ENCODE assay signal across 2 cellular contexts in genomic region chr1:109917429-109918076, GRCh38.
TF ChIP-seq lines count a peak whose summit lies in the region.

No MANE protein-coding gene starts in this region.

TF ChIP-seq in HEK293, 187 proteins besides CTCF, POLR2A, EP300 and RAD21:
- TF ChIP-seq ZNF341 (tag by site-specific recombination; IDR thresholded peaks at IDR 0.05; ENCODE audit: low read depth), result no peak
- TF ChIP-seq ZNF114 (tag by site-specific recombination; IDR thresholded peaks at IDR 0.05), result no peak
- TF ChIP-seq ELK4 (IDR thresholded peaks at IDR 0.05; ENCODE audit: borderline replicate concordance, low read depth, low read length), result no peak
- TF ChIP-seq ZIC2 (tag by site-specific recombination; IDR thresholded peaks at IDR 0.05), result peak; percentile 56

TF ChIP-seq in K562, 482 proteins besides CTCF, POLR2A, EP300 and RAD21:
- no peak for TF ChIP-seq ZNF384 (IDR thresholded peaks at IDR 0.05; ENCODE audit: low read depth, low read length)
- TF ChIP-seq MTA1 (IDR thresholded peaks at IDR 0.05; ENCODE audit: borderline replicate concordance), result no peak
- TF ChIP-seq, protein P1, sequence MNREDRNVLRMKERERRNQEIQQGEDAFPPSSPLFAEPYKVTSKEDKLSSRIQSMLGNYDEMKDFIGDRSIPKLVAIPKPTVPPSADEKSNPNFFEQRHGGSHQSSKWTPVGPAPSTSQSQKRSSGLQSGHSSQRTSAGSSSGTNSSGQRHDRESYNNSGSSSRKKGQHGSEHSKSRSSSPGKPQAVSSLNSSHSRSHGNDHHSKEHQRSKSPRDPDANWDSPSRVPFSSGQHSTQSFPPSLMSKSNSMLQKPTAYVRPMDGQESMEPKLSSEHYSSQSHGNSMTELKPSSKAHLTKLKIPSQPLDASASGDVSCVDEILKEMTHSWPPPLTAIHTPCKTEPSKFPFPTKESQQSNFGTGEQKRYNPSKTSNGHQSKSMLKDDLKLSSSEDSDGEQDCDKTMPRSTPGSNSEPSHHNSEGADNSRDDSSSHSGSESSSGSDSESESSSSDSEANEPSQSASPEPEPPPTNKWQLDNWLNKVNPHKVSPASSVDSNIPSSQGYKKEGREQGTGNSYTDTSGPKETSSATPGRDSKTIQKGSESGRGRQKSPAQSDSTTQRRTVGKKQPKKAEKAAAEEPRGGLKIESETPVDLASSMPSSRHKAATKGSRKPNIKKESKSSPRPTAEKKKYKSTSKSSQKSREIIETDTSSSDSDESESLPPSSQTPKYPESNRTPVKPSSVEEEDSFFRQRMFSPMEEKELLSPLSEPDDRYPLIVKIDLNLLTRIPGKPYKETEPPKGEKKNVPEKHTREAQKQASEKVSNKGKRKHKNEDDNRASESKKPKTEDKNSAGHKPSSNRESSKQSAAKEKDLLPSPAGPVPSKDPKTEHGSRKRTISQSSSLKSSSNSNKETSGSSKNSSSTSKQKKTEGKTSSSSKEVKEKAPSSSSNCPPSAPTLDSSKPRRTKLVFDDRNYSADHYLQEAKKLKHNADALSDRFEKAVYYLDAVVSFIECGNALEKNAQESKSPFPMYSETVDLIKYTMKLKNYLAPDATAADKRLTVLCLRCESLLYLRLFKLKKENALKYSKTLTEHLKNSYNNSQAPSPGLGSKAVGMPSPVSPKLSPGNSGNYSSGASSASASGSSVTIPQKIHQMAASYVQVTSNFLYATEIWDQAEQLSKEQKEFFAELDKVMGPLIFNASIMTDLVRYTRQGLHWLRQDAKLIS (CRISPR knock-in tag; IDR thresholded peaks at IDR 0.05), result no peak
- TF ChIP-seq, protein P2, sequence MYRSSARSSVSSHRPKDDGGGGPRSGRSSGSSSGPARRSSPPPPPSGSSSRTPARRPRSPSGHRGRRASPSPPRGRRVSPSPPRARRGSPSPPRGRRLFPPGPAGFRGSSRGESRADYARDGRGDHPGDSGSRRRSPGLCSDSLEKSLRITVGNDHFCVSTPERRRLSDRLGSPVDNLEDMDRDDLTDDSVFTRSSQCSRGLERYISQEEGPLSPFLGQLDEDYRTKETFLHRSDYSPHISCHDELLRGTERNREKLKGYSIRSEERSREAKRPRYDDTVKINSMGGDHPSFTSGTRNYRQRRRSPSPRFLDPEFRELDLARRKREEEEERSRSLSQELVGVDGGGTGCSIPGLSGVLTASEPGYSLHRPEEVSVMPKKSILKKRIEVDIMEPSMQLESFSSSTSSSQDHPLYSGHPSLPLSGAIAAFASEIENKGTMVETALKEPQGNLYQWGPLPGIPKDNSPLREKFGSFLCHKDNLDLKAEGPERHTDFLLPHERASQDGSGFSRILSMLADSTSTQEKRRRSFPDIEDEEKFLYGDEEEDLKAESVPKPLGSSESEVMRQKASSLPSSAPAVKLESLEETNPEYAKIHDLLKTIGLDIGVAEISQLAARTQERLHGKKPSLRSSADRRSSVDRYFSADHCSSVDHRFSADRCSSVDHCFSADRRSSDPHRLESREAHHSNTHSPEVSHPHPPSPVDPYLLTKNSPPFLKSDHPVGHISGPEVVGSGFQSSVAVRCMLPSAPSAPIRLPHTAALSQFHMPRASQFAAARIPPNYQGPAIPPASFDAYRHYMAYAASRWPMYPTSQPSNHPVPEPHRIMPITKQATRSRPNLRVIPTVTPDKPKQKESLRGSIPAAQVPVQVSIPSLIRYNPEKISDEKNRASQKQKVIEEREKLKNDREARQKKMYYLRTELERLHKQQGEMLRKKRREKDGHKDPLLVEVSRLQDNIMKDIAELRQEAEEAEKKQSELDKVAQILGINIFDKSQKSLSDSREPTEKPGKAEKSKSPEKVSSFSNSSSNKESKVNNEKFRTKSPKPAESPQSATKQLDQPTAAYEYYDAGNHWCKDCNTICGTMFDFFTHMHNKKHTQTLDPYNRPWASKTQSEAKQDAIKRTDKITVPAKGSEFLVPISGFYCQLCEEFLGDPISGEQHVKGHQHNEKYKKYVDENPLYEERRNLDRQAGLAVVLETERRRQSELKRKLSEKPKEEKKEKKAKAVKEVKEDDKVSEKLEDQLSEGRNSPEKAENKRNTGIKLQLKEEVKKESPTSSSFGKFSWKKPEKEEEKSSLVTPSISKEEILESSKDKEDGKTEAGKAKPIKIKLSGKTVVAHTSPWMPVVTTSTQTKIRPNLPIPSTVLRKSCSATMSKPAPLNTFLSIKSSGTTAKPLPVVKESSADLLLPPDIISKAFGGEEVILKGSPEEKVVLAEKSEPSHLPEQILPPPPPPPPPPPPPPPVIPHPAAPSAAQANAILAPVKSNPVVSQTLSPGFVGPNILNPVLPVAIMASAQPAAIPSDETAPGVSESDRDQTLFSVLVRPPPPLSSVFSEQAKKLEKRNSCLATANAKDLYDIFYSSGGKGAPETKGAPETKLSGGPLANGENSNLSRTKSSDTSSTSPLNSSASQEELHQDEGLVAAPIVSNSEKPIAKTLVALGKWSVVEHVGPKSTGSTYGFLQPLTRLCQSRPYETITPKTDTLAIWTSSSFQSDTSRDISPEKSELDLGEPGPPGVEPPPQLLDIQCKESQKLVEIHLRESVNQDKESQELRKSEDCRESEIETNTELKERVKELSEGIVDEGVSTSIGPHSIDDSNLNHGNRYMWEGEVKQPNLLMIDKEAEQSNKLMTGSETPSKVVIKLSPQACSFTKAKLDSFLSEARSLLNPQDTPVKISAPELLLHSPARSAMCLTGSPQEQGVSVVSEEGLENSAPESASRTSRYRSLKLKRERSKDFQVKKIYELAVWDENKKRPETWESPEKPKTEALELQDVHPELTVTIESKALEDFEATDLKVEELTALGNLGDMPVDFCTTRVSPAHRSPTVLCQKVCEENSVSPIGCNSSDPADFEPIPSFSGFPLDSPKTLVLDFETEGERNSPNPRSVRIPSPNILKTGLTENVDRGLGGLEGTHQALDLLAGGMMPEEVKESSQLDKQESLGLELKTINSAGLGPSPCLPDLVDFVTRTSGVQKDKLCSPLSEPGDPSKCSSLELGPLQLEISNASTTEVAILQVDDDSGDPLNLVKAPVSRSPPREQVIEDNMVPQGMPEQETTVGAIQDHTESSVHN (IDR thresholded peaks at IDR 0.05; ENCODE audit: borderline replicate concordance in 1 of 2, low read depth in 1 of 2), result no peak
- TF ChIP-seq GTF2B (IDR thresholded peaks at IDR 0.05; ENCODE audit: extremely low read depth, insufficient read length), result no peak
- no peak for TF ChIP-seq ZFP36 (IDR thresholded peaks at IDR 0.05; ENCODE audit: low read depth, low read length, partially characterized antibody)
- TF ChIP-seq ZNF75A (CRISPR knock-in tag; IDR thresholded peaks at IDR 0.05), result 0 out of 2 replicates have a peak, but pooled peaks have one; percentile 3
- no peak for TF ChIP-seq PTTG1 (tag; IDR thresholded peaks at IDR 0.05; ENCODE audit: low read depth)
- 0 out of 2 replicates have a peak, but pooled peaks have one; percentile 30 for TF ChIP-seq SPI1 (IDR thresholded peaks at IDR 0.05; ENCODE audit: borderline replicate concordance, low read depth, low read length)
- TF ChIP-seq ZNF347 (CRISPR knock-in tag; IDR thresholded peaks at IDR 0.05; ENCODE audit: low read depth), result no peak
- no peak for TF ChIP-seq KDM5B (IDR thresholded peaks at IDR 0.05; ENCODE audit: insufficient replicate concordance, low read depth, low read length)
- TF ChIP-seq RBFOX2 (IDR thresholded peaks at IDR 0.05; ENCODE audit: low read depth, low read length), result no peak
- no peak for TF ChIP-seq NR2F6 (CRISPR knock-in tag; IDR thresholded peaks at IDR 0.05)
- TF ChIP-seq ZNF583 (CRISPR knock-in tag; IDR thresholded peaks at IDR 0.05), result no peak
- no peak for TF ChIP-seq FOXA3 (CRISPR knock-in tag; conservative IDR thresholded peaks at IDR 0.05 in 1 of 2, IDR thresholded peaks at IDR 0.05 in 1 of 2)
- TF ChIP-seq ARNT (IDR thresholded peaks at IDR 0.05), result no peak
- TF ChIP-seq GABPA (tag; conservative IDR thresholded peaks at IDR 0.05; ENCODE audit: low read depth), result no peak
- TF ChIP-seq ZNF76 (CRISPR knock-in tag; IDR thresholded peaks at IDR 0.05; ENCODE audit: borderline replicate concordance), result no peak
- TF ChIP-seq CHCHD3 (CRISPR knock-in tag; IDR thresholded peaks at IDR 0.05), result no peak
- 0 out of 4 replicates have a peak, but pooled peaks of 1 of the 2 experiments have one; percentile 9 for TF ChIP-seq ZNF639 (CRISPR knock-in tag; conservative IDR thresholded peaks at IDR 0.05 in 1 of 2, IDR thresholded peaks at IDR 0.05 in 1 of 2)
- TF ChIP-seq KLF6 (CRISPR knock-in tag; IDR thresholded peaks at IDR 0.05; ENCODE audit: borderline replicate concordance), result no peak
- 0 out of 2 replicates have a peak, but pooled peaks have one; percentile 50 for TF ChIP-seq ZNF830 (CRISPR knock-in tag; IDR thresholded peaks at IDR 0.05)
- TF ChIP-seq ZNF584 (CRISPR knock-in tag; IDR thresholded peaks at IDR 0.05; ENCODE audit: low read depth), result no peak
- 0 out of 2 replicates have a peak, but pooled peaks have one; percentile 1 for TF ChIP-seq CXXC5 (CRISPR knock-in tag; IDR thresholded peaks at IDR 0.05)
- no peak for TF ChIP-seq ZNF586 (CRISPR knock-in tag; conservative IDR thresholded peaks at IDR 0.05)
- TF ChIP-seq TEAD4 (IDR thresholded peaks at IDR 0.05; ENCODE audit: low read length), result no peak
- TF ChIP-seq TEAD4 (CRISPR knock-in tag; IDR thresholded peaks at IDR 0.05; ENCODE audit: borderline replicate concordance), result no peak
- TF ChIP-seq ZSCAN29 (IDR thresholded peaks at IDR 0.05), result no peak
- TF ChIP-seq, protein P3, sequence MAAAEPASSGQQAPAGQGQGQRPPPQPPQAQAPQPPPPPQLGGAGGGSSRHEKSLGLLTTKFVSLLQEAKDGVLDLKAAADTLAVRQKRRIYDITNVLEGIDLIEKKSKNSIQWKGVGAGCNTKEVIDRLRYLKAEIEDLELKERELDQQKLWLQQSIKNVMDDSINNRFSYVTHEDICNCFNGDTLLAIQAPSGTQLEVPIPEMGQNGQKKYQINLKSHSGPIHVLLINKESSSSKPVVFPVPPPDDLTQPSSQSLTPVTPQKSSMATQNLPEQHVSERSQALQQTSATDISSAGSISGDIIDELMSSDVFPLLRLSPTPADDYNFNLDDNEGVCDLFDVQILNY (CRISPR knock-in tag; IDR thresholded peaks at IDR 0.05), result no peak
- TF ChIP-seq NR4A1 (CRISPR knock-in tag; IDR thresholded peaks at IDR 0.05), result no peak
- peak; percentile 18; the same call in 1 of the 2 replicates for TF ChIP-seq NR4A1 (tag; IDR thresholded peaks at IDR 0.05)
- peak; percentile 33 for TF ChIP-seq SMAD1 (IDR thresholded peaks at IDR 0.05; ENCODE audit: low read depth, low read length, partially characterized antibody)
- TF ChIP-seq, protein P4, sequence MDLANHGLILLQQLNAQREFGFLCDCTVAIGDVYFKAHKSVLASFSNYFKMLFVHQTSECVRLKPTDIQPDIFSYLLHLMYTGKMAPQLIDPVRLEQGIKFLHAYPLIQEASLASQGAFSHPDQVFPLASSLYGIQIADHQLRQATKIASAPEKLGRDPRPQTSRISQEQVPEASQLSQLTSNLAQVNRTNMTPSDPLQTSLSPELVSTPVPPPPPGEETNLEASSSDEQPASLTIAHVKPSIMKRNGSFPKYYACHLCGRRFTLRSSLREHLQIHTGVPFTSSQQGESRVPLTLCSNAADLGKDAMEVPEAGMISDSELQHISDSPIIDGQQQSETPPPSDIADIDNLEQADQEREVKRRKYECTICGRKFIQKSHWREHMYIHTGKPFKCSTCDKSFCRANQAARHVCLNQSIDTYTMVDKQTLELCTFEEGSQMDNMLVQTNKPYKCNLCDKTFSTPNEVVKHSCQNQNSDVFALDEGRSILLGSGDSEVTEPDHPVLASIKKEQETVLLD (IDR thresholded peaks at IDR 0.05), result no peak
- TF ChIP-seq ZNF217 (CRISPR knock-in tag; IDR thresholded peaks at IDR 0.05), result no peak
